1 cellular context compared by ENCODE assay signal in genomic region chr17:75515523-75516254, GRCh38.
TF ChIP-seq lines count a peak whose summit lies in the region.

A gene with protein sequence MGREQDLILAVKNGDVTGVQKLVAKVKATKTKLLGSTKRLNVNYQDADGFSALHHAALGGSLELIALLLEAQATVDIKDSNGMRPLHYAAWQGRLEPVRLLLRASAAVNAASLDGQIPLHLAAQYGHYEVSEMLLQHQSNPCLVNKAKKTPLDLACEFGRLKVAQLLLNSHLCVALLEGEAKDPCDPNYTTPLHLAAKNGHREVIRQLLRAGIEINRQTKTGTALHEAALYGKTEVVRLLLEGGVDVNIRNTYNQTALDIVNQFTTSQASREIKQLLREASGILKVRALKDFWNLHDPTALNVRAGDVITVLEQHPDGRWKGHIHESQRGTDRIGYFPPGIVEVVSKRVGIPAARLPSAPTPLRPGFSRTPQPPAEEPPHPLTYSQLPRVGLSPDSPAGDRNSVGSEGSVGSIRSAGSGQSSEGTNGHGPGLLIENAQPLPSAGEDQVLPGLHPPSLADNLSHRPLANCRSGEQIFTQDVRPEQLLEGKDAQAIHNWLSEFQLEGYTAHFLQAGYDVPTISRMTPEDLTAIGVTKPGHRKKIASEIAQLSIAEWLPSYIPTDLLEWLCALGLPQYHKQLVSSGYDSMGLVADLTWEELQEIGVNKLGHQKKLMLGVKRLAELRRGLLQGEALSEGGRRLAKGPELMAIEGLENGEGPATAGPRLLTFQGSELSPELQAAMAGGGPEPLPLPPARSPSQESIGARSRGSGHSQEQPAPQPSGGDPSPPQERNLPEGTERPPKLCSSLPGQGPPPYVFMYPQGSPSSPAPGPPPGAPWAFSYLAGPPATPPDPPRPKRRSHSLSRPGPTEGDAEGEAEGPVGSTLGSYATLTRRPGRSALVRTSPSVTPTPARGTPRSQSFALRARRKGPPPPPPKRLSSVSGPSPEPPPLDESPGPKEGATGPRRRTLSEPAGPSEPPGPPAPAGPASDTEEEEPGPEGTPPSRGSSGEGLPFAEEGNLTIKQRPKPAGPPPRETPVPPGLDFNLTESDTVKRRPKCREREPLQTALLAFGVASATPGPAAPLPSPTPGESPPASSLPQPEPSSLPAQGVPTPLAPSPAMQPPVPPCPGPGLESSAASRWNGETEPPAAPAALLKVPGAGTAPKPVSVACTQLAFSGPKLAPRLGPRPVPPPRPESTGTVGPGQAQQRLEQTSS (N-terminal part only) (minus strand): TSS chr17:75515537. CDS start chr17:75513804, 1,733 bp downstream.

TF ChIP-seq in WTC11, 78 proteins besides CTCF, POLR2A, EP300 and RAD21 (continued from another document):
- peak; percentile 74 for TF ChIP-seq USF1 (CRISPR knock-in tag; IDR thresholded peaks at IDR 0.05)
TF ChIP-seq in WTC11: peak in this region for 43.
